Comparison of ENCODE assay signal across 8 cellular contexts in genomic region chr10:101693701-101694055, GRCh38. TPM values are rescaled to one million over a fixed set of nuclear protein-coding genes. Genes with fewer than 3 reads are reported as not detected.
A peak's percentile ranks its signal among the peaks of the same experiment; 100 is the strongest.
DNase-seq lines count a peak whose midpoint lies in the region; ATAC-seq and TF ChIP-seq lines count a peak whose summit lies in the region.

No MANE protein-coding gene starts in this region.

- peaks cover 35% of the 10 kb centered on the region for H3K4me1 Mint-ChIP-seq in activated CD8-positive, alpha-beta T cell treated with anti-CD3 and anti-CD28 coated beads, Interleukin-2, amount 10 ng/mL, durations not matched to agents 7 days and 5 days (ENCODE audit: low read depth)

- peak overlapping the region; percentile 86 for H3K4me3 ChIP-seq in Jurkat, Clone E6-1 (ENCODE audit: low read length)
- H3K4me3 ChIP-seq in heart right ventricle, result peak overlapping the region; percentile 77 to 96 (median 90)

- intact Hi-C loops in heart right ventricle (cut with DNase I) (no loop called here), sciatic nerve (cut with DNase I) (no loop called here)

- no peak for TF ChIP-seq CTCF in heart right ventricle (IDR thresholded peaks at IDR 0.05)

- H3K9me3 ChIP-seq in heart right ventricle, result no peaks in the 10 kb centered on the region

- peaks cover 12% of the 10 kb centered on the region for H3K36me3 Mint-ChIP-seq in activated CD8-positive, alpha-beta T cell treated with anti-CD3 and anti-CD28 coated beads, Interleukin-2, amount 10 ng/mL, durations not matched to agents 7 days and 5 days (ENCODE audit: low read depth)

- peaks cover 5 to 58% (median 51%) of the 10 kb centered on the region in 9 donors for H3K4me1 ChIP-seq in heart right ventricle

- peak overlapping the region; percentile 97 for H3K4me3 Mint-ChIP-seq in activated CD8-positive, alpha-beta T cell treated with anti-CD3 and anti-CD28 coated beads, Interleukin-2, amount 10 ng/mL, durations not matched to agents 7 days and 5 days

- no peaks in the 10 kb centered on the region for H3K36me3 ChIP-seq in heart right ventricle

- 2% methylated on average over 7 of the region's 7 CpGs for WGBS in heart right ventricle, 2 donors

- DNase-seq in G401 (ENCODE audit: low spot score), result peak; percentile 48
- peak; percentile 31 for DNase-seq in Jurkat, Clone E6-1 (ENCODE audit: low read depth, low spot score)
- DNase-seq in activated CD8-positive, alpha-beta T cell treated with anti-CD3 and anti-CD28 coated beads, Interleukin-2, amount 10 ng/mL, durations not matched to agents 7 days and 5 days, result peak; percentile 49
- DNase-seq in heart right ventricle, result peak in 1 of 2 donors; percentile 11
- no peak for DNase-seq in sciatic nerve (ENCODE audit: low spot score)
- DNase-seq in AML-193 (lab: John Stamatoyannopoulos, UW), result no peak
- DNase-seq in midbrain (lab: John Stamatoyannopoulos, UW), result no peak

- CTCF ChIA-PET in activated CD8-positive, alpha-beta T cell treated with anti-CD3 and anti-CD28 coated beads, Interleukin-2, amount 10 ng/mL, durations not matched to agents 7 days and 5 days (lab: Charles Lee), result interaction anchor here (1.0 to 1.8 kb wide), 7 partner anchors 9 to 91 kb away, joined by 3 to 7 read pairs (median 3); partner anchors contain the start of gene NPM3

- ATAC-seq in GM21390 (IDR thresholded peaks at IDR 0.05; ENCODE audit: unreplicated experiment) (peak; percentile 31), heart right ventricle (peak in 4 of 8 donors; percentile 16 to 29 (median 26)), sciatic nerve (peak; percentile 52)
- ATAC-seq in activated CD8-positive, alpha-beta T cell treated with anti-CD3 and anti-CD28 coated beads, Interleukin-2, amount 10 ng/mL, durations not matched to agents 7 days and 5 days, result peak; percentile 28

- POLR2A ChIA-PET in activated CD8-positive, alpha-beta T cell treated with anti-CD3 and anti-CD28 coated beads, Interleukin-2, amount 10 ng/mL, durations not matched to agents 7 days and 5 days (lab: Charles Lee), result interaction anchor here (0.6 to 1.7 kb wide), 11 partner anchors 9 to 1159 kb away, joined by 3 to 10 read pairs (median 3); partner anchors contain the start of genes DPCD, OGA and POLL

- H3K27me3 Mint-ChIP-seq in activated CD8-positive, alpha-beta T cell treated with anti-CD3 and anti-CD28 coated beads, Interleukin-2, amount 10 ng/mL, durations not matched to agents 7 days and 5 days (ENCODE audit: low read depth), result no peaks in the 10 kb centered on the region

- no peaks in the 10 kb centered on the region for H3K9me3 Mint-ChIP-seq in activated CD8-positive, alpha-beta T cell treated with anti-CD3 and anti-CD28 coated beads, Interleukin-2, amount 10 ng/mL, durations not matched to agents 7 days and 5 days (ENCODE audit: insufficient read depth)

- peak overlapping the region; percentile 98 for H3K27ac Mint-ChIP-seq in activated CD8-positive, alpha-beta T cell treated with anti-CD3 and anti-CD28 coated beads, Interleukin-2, amount 10 ng/mL, durations not matched to agents 7 days and 5 days

- H3K27ac ChIP-seq in heart right ventricle, result peak overlapping the region; percentile 90 to 99 (median 98)

- in situ Hi-C loops in G401 (cut with HindIII; ENCODE audit: low sequenced_read_pairs), result loop anchor here (5.0 kb wide), 1 partner anchor 41 kb away; no protein-coding TSS in a partner anchor

- no peaks in the 10 kb centered on the region for H3K27me3 ChIP-seq in heart right ventricle

RNA-seq across cellular contexts. Expression of gene FBXW4, which starts 1.3 kb away (rescaled TPM):
- total RNA-seq in G401 (2014; rRNA removed; shearing (Covaris generic)), result 32.1 and 48.9 TPM in 2 replicates
- 30.6 TPM for polyA plus RNA-seq in Jurkat, Clone E6-1 (2012; ENCODE audit: insufficient read depth, insufficient read length)
- total RNA-seq in activated CD8-positive, alpha-beta T cell treated with anti-CD3 and anti-CD28 coated beads, Interleukin-2, amount 10 ng/mL, durations not matched to agents 7 days and 5 days, result 10 to 100 TPM; 36.7 to 39.3 TPM
- total RNA-seq in heart right ventricle, result 100 to 1,000 TPM in 4 of 10 donors, 10 to 100 TPM in 6; 78.1 to 118 (median 96.8) TPM
- 10 to 100 TPM; 31.8 to 63.2 TPM for polyA plus RNA-seq in heart right ventricle
- 87.2 TPM for total RNA-seq in sciatic nerve

Comparison
In these comparisons a context has a peak if more than half of its experiments do, and no peak if none do; other contexts are left out.
1. DNase-seq: peak in G401 (single experiment), Jurkat, Clone E6-1 (single experiment) and activated CD8-positive, alpha-beta T cell treated with anti-CD3 and anti-CD28 coated beads, Interleukin-2, amount 10 ng/mL, durations not matched to agents 7 days and 5 days (single experiment); none in sciatic nerve (single experiment), AML-193 (0 of 2) and midbrain (single experiment).